17 cellular contexts compared by ENCODE assay signal in genomic region chr9:131578016-131578415, GRCh38. TPM values are rescaled to one million over a fixed set of nuclear protein-coding genes. Genes with fewer than 3 reads are reported as not detected.
DNase-seq lines count a peak whose midpoint lies in the region; ATAC-seq, FAIRE-seq and TF ChIP-seq lines count a peak whose summit lies in the region.
"Had no signal": no experiment of that assay in that cellular context is flagged by ENCODE, and none has a peak within 500 bp of the region (broad histone marks: within the 10 kb centered on the region; RNA-seq: fewer than 3 reads in every experiment).

No MANE protein-coding gene starts in this region.

- H3K36me3 ChIP-seq in endocrine pancreas (ENCODE audit: control insufficient read depth, insufficient read depth, low read length) (no peaks in the 10 kb centered on the region), gastrocnemius medialis (peaks cover 0 to 86% of the 10 kb centered on the region in 2 donors)

- no peaks in the 10 kb centered on the region for H3K9me3 Mint-ChIP-seq in activated CD8-positive, alpha-beta memory T cell treated with anti-CD3 and anti-CD28 coated beads, Interleukin-2, amount 10 ng/mL, durations not matched to agents 7 days and 5 days (ENCODE audit: low read depth)
- no peaks in the 10 kb centered on the region for H3K9me3 Mint-ChIP-seq in WTC11
- H3K9me3 Mint-ChIP-seq in stimulated activated effector memory CD8-positive, alpha-beta T cell treated with anti-CD3 and anti-CD28 coated beads, Interleukin-12 subunit alpha, Interleukin-12 subunit beta, amount 100 ng/mL, for 72 hours = no peaks in the 10 kb centered on the region
- H3K9me3 Mint-ChIP-seq: GM23338 had no signal

- DNase-seq in activated CD8-positive, alpha-beta memory T cell treated with anti-CD3 and anti-CD28 coated beads, Interleukin-2, amount 10 ng/mL, durations not matched to agents 7 days and 5 days = no peak
- no peak for DNase-seq in activated CD8-positive, alpha-beta memory T cell treated with anti-CD3 and anti-CD28 coated beads for 24 hours
- DNase-seq in WTC11 (ENCODE audit: low spot score) (no peak), gastrocnemius medialis (no peak), GM12892 (ENCODE audit: insufficient read length) (no peak)
- DNase-seq in stimulated activated effector memory CD8-positive, alpha-beta T cell treated with anti-CD3 and anti-CD28 coated beads, Interleukin-12 subunit alpha, Interleukin-12 subunit beta, amount 100 ng/mL, for 72 hours (ENCODE audit: low spot score in 2 of 2) = no peak
- DNase-seq: left ventricle myocardium inferior; NCI-H1092; NCI-H226; SHP77 treated with DMSO at 0.1 percent for 48 hours; stimulated activated CD8-positive, alpha-beta memory T cell treated with anti-CD3 and anti-CD28 coated beads, Interleukin-4, amount 100 ng/mL, for 48 hours had no signal

- FAIRE-seq in GM12892 (lab: Jason Lieb, UNC) = no peak
- FAIRE-seq: urothelium cell line had no signal

- no peaks in the 10 kb centered on the region for H3K4me1 ChIP-seq in endocrine pancreas (ENCODE audit: control insufficient read depth, insufficient read depth, low read length)
- peaks cover 0 to 3% of the 10 kb centered on the region in 2 donors for H3K4me1 ChIP-seq in gastrocnemius medialis

- H3K27ac ChIP-seq in gastrocnemius medialis = no peak overlapping the region
- H3K27ac ChIP-seq: coronary artery, left ventricle myocardium inferior had no signal

- POLR2A ChIA-PET in WTC11 (lab: Charles Lee) = no interaction called here

- peaks cover 22% of the 10 kb centered on the region for H3K4me1 Mint-ChIP-seq in activated CD8-positive, alpha-beta memory T cell treated with anti-CD3 and anti-CD28 coated beads, Interleukin-2, amount 10 ng/mL, durations not matched to agents 7 days and 5 days
- H3K4me1 Mint-ChIP-seq in WTC11 = no peaks in the 10 kb centered on the region
- H3K4me1 Mint-ChIP-seq in stimulated activated effector memory CD8-positive, alpha-beta T cell treated with anti-CD3 and anti-CD28 coated beads, Interleukin-12 subunit alpha, Interleukin-12 subunit beta, amount 100 ng/mL, for 72 hours = peaks cover 32% of the 10 kb centered on the region

- no peaks in the 10 kb centered on the region for H3K27me3 Mint-ChIP-seq in activated CD8-positive, alpha-beta memory T cell treated with anti-CD3 and anti-CD28 coated beads, Interleukin-2, amount 10 ng/mL, durations not matched to agents 7 days and 5 days
- no peaks in the 10 kb centered on the region for H3K27me3 Mint-ChIP-seq in WTC11 (ENCODE audit: low read depth)

- no peak for TF ChIP-seq POLR2A in gastrocnemius medialis (IDR thresholded peaks at IDR 0.05)
- no peak for TF ChIP-seq POLR2A in GM12892 (IDR thresholded peaks at IDR 0.05; ENCODE audit: low read depth, low read length)

- H3K4me3 Mint-ChIP-seq in activated CD8-positive, alpha-beta memory T cell treated with anti-CD3 and anti-CD28 coated beads, Interleukin-2, amount 10 ng/mL, durations not matched to agents 7 days and 5 days = no peak overlapping the region
- no peak overlapping the region for H3K4me3 Mint-ChIP-seq in WTC11
- H3K4me3 Mint-ChIP-seq in stimulated activated effector memory CD8-positive, alpha-beta T cell treated with anti-CD3 and anti-CD28 coated beads, Interleukin-12 subunit alpha, Interleukin-12 subunit beta, amount 100 ng/mL, for 72 hours = no peak overlapping the region
- H3K4me3 Mint-ChIP-seq: GM23338 had no signal

- H3K27me3 ChIP-seq in endocrine pancreas (ENCODE audit: control insufficient read depth, insufficient read depth, low read length) = no peaks in the 10 kb centered on the region
- no peaks in the 10 kb centered on the region for H3K27me3 ChIP-seq in gastrocnemius medialis

- intact Hi-C loops in gastrocnemius medialis (cut with DNase I; ENCODE audit: low total_unique reads) = no loop called here

- in situ Hi-C loops in gastrocnemius medialis (cut with MboI; ENCODE audit: low sequenced_read_pairs in 4 of 4) = loop anchor here in 1 of 4 donors (25.0 kb wide), 1 partner anchor 684 kb away; no protein-coding TSS in a partner anchor

- no peak overlapping the region for H3K4me3 ChIP-seq in endocrine pancreas (ENCODE audit: control insufficient read depth, insufficient read depth, low read length)
- H3K4me3 ChIP-seq in gastrocnemius medialis = no peak overlapping the region
- H3K4me3 ChIP-seq: coronary artery, GM23338, left ventricle myocardium inferior had no signal

- peak overlapping the region; percentile 91 for H3K27ac Mint-ChIP-seq in activated CD8-positive, alpha-beta memory T cell treated with anti-CD3 and anti-CD28 coated beads, Interleukin-2, amount 10 ng/mL, durations not matched to agents 7 days and 5 days
- H3K27ac Mint-ChIP-seq in WTC11 = peak overlapping the region; percentile 45; the same call in 1 of the 2 replicates
- H3K27ac Mint-ChIP-seq in stimulated activated effector memory CD8-positive, alpha-beta T cell treated with anti-CD3 and anti-CD28 coated beads, Interleukin-12 subunit alpha, Interleukin-12 subunit beta, amount 100 ng/mL, for 72 hours = peak overlapping the region; percentile 50
- H3K27ac Mint-ChIP-seq: GM23338 had no signal

- CTCF ChIA-PET in activated CD8-positive, alpha-beta memory T cell treated with anti-CD3 and anti-CD28 coated beads, Interleukin-2, amount 10 ng/mL, durations not matched to agents 7 days and 5 days (lab: Charles Lee) = interaction anchor here (1.2 to 1.5 kb wide), 3 partner anchors 13 to 161 kb away, joined by 3 to 4 read pairs (median 3); no protein-coding TSS in a partner anchor
- CTCF ChIA-PET in WTC11 (lab: Charles Lee) = interaction anchor here (2.8 kb wide), 1 partner anchor 13 kb away, joined by 7 read pairs; no protein-coding TSS in a partner anchor

- peaks cover 31% of the 10 kb centered on the region for H3K36me3 Mint-ChIP-seq in activated CD8-positive, alpha-beta memory T cell treated with anti-CD3 and anti-CD28 coated beads, Interleukin-2, amount 10 ng/mL, durations not matched to agents 7 days and 5 days
- H3K36me3 Mint-ChIP-seq in WTC11 = peaks cover 13% of the 10 kb centered on the region
- H3K36me3 Mint-ChIP-seq in stimulated activated effector memory CD8-positive, alpha-beta T cell treated with anti-CD3 and anti-CD28 coated beads, Interleukin-12 subunit alpha, Interleukin-12 subunit beta, amount 100 ng/mL, for 72 hours = peaks cover 100% of the 10 kb centered on the region

- no peak for TF ChIP-seq CTCF in WTC11 (IDR thresholded peaks at IDR 0.05)
- TF ChIP-seq CTCF in gastrocnemius medialis (IDR thresholded peaks at IDR 0.05 in 4 of 5, conservative IDR thresholded peaks at IDR 0.05 in 1 of 5) = no peak

- no peak for ATAC-seq in activated CD8-positive, alpha-beta memory T cell treated with anti-CD3 and anti-CD28 coated beads, Interleukin-2, amount 10 ng/mL, durations not matched to agents 7 days and 5 days
- no peak for ATAC-seq in WTC11
- ATAC-seq in stimulated activated effector memory CD8-positive, alpha-beta T cell treated with anti-CD3 and anti-CD28 coated beads, Interleukin-12 subunit alpha, Interleukin-12 subunit beta, amount 100 ng/mL, for 72 hours = no peak
- no peak for ATAC-seq in gastrocnemius medialis
- no peak for ATAC-seq in HG03175 (IDR thresholded peaks at IDR 0.05; ENCODE audit: unreplicated experiment)
- ATAC-seq: GM23338 had no signal

- H3K9me3 ChIP-seq in endocrine pancreas (ENCODE audit: control insufficient read depth, low read length) (no peaks in the 10 kb centered on the region), gastrocnemius medialis (no peaks in the 10 kb centered on the region)
- H3K9me3 ChIP-seq: left ventricle myocardium inferior had no signal

- peak overlapping the region; percentile 5 for H3K9ac ChIP-seq in endocrine pancreas (ENCODE audit: control insufficient read depth, insufficient read depth, low read length)

TF ChIP-seq in WTC11, 78 proteins besides CTCF, POLR2A, EP300 and RAD21 (continues in another document):
- TF ChIP-seq OVOL2 (CRISPR knock-in tag; IDR thresholded peaks at IDR 0.05; ENCODE audit: borderline replicate concordance) = no peak
- TF ChIP-seq, protein P1, sequence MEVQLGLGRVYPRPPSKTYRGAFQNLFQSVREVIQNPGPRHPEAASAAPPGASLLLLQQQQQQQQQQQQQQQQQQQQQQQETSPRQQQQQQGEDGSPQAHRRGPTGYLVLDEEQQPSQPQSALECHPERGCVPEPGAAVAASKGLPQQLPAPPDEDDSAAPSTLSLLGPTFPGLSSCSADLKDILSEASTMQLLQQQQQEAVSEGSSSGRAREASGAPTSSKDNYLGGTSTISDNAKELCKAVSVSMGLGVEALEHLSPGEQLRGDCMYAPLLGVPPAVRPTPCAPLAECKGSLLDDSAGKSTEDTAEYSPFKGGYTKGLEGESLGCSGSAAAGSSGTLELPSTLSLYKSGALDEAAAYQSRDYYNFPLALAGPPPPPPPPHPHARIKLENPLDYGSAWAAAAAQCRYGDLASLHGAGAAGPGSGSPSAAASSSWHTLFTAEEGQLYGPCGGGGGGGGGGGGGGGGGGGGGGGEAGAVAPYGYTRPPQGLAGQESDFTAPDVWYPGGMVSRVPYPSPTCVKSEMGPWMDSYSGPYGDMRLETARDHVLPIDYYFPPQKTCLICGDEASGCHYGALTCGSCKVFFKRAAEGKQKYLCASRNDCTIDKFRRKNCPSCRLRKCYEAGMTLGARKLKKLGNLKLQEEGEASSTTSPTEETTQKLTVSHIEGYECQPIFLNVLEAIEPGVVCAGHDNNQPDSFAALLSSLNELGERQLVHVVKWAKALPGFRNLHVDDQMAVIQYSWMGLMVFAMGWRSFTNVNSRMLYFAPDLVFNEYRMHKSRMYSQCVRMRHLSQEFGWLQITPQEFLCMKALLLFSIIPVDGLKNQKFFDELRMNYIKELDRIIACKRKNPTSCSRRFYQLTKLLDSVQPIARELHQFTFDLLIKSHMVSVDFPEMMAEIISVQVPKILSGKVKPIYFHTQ (CRISPR knock-in tag; IDR thresholded peaks at IDR 0.05) = no peak
- no peak for TF ChIP-seq SMAD4 (CRISPR knock-in tag; IDR thresholded peaks at IDR 0.05)
- no peak for TF ChIP-seq PRRX2 (CRISPR knock-in tag; IDR thresholded peaks at IDR 0.05)
- no peak for TF ChIP-seq FOXP1 (CRISPR knock-in tag; IDR thresholded peaks at IDR 0.05; ENCODE audit: borderline replicate concordance)

RNA-seq across cellular contexts. Expression of gene PRRT1B, which starts 32.7 kb away (rescaled TPM):
- total RNA-seq in activated CD8-positive, alpha-beta memory T cell treated with anti-CD3 and anti-CD28 coated beads, Interleukin-2, amount 10 ng/mL, durations not matched to agents 7 days and 5 days = not detected
- total RNA-seq in WTC11 (2021) (0.48 to 1.2 TPM (median 0.78 TPM) in 3 replicates), gastrocnemius medialis (not detected)
- polyA plus RNA-seq in GM12892 (2012; ENCODE audit: missing spikeins) = not detected
- total RNA-seq: left ventricle myocardium inferior had no signal
- polyA plus RNA-seq: AG04450, GM23338 had no signal

RNA-seq across cellular contexts. Expression of gene UCK1, which starts 47.0 kb away (rescaled TPM):
- total RNA-seq in activated CD8-positive, alpha-beta memory T cell treated with anti-CD3 and anti-CD28 coated beads, Interleukin-2, amount 10 ng/mL, durations not matched to agents 7 days and 5 days = 10 to 100 TPM; 26.1 to 29.6 TPM
- total RNA-seq in WTC11 (2021) = 28.0 to 30.6 TPM (median 29.6 TPM) in 3 replicates
- 10 to 100 TPM; 39.7 to 86.9 (median 43.9) TPM for total RNA-seq in gastrocnemius medialis
- polyA plus RNA-seq in GM12892 (2012; ENCODE audit: missing spikeins) = 10.8 TPM
